1 cellular context compared by ENCODE assay signal in genomic region chr17:47993964-47994363, GRCh38.
TF ChIP-seq lines count a peak whose summit lies in the region.

No MANE protein-coding gene starts in this region.

TF ChIP-seq in SK-N-SH treated with all-trans-retinoic acid at 6 μM for 48 hours, 23 proteins besides CTCF, POLR2A, EP300 and RAD21 (continued from another document):
- no peak for TF ChIP-seq CSRNP3 (CRISPR knock-in tag; IDR thresholded peaks at IDR 0.05)
- TF ChIP-seq GLIS3 (CRISPR knock-in tag; IDR thresholded peaks at IDR 0.05) = no peak
- TF ChIP-seq SNAI2 (CRISPR knock-in tag; IDR thresholded peaks at IDR 0.05) = no peak
- TF ChIP-seq ARNTL (CRISPR knock-in tag; IDR thresholded peaks at IDR 0.05; ENCODE audit: borderline replicate concordance, low read depth) = no peak
- TF ChIP-seq PATZ1 (CRISPR knock-in tag; IDR thresholded peaks at IDR 0.05; ENCODE audit: borderline replicate concordance) = no peak
- TF ChIP-seq CSDC2 (CRISPR knock-in tag; IDR thresholded peaks at IDR 0.05) = no peak
- no peak for TF ChIP-seq ZNF70 (CRISPR knock-in tag; IDR thresholded peaks at IDR 0.05)
- no peak for TF ChIP-seq ZC3H10 (CRISPR knock-in tag; IDR thresholded peaks at IDR 0.05)
- TF ChIP-seq ZNF565 (CRISPR knock-in tag; conservative IDR thresholded peaks at IDR 0.05; ENCODE audit: low read depth) = no peak
- TF ChIP-seq TOX (CRISPR knock-in tag; IDR thresholded peaks at IDR 0.05; ENCODE audit: borderline replicate concordance) = no peak
- no peak for TF ChIP-seq CREB5 (CRISPR knock-in tag; IDR thresholded peaks at IDR 0.05; ENCODE audit: low read depth)
- TF ChIP-seq ZFP3 (CRISPR knock-in tag; IDR thresholded peaks at IDR 0.05) = no peak
- TF ChIP-seq RARB (CRISPR knock-in tag; IDR thresholded peaks at IDR 0.05) = no peak
- TF ChIP-seq TSHZ2 (CRISPR knock-in tag; IDR thresholded peaks at IDR 0.05) = no peak
- no peak for TF ChIP-seq BACH2 (CRISPR knock-in tag; IDR thresholded peaks at IDR 0.05; ENCODE audit: borderline replicate concordance)
- no peak for TF ChIP-seq ZNF8 (CRISPR knock-in tag; IDR thresholded peaks at IDR 0.05)
